Comparison of ENCODE assay signal across 8 cellular contexts in genomic region chr1:28581531-28582247, GRCh38. TPM values are rescaled to one million over a fixed set of nuclear protein-coding genes. Genes with fewer than 3 reads are reported as not detected.
DNase-seq lines count a peak whose midpoint lies in the region; ATAC-seq, FAIRE-seq and TF ChIP-seq lines count a peak whose summit lies in the region.

No MANE protein-coding gene starts in this region.

- peak; percentile 97 for DNase-seq in H7
- peak; percentile 93 for DNase-seq in M059J (ENCODE audit: low read depth)
- DNase-seq in SHP77 treated with DMSO at 0.1 percent for 48 hours (lab: John Stamatoyannopoulos, UW), result peak; percentile 75
- DNase-seq in activated gamma-delta T cell treated with anti-CD3 and anti-CD28 coated beads, Interleukin-2, amount 50 U/mL, for 16 hours (ENCODE audit: low read depth), result peak; percentile 85
- DNase-seq in foreskin keratinocyte, result peak; percentile 74 to 88
- DNase-seq in substantia nigra (lab: John Stamatoyannopoulos, UW), result peak; percentile 64 to 97 (median 90)

- TF ChIP-seq CTCF in foreskin keratinocyte (conservative IDR thresholded peaks at IDR 0.05) (no peak), neutrophil (IDR thresholded peaks at IDR 0.05) (peak; percentile 38)

- FAIRE-seq in G401.6 (lab: Jason Lieb, UNC), result peak; percentile 58

- H3K36me3 ChIP-seq in H7 (replicated peaks; ENCODE audit: control insufficient read depth, insufficient read depth, low read length) (peaks cover 27% of the 10 kb centered on the region), neutrophil (peaks cover 28% of the 10 kb centered on the region)

- H3K4me3 ChIP-seq in H7 (ENCODE audit: insufficient read depth, low read depth, low read length) (peak overlapping the region; percentile 99), neutrophil (ENCODE audit: low read depth in 1 of 2, low read length in 1 of 2) (peak overlapping the region; percentile 94 to 98)

- H3K27ac ChIP-seq in foreskin keratinocyte, result peak overlapping the region; percentile 88
- peak overlapping the region; percentile 84 for H3K27ac ChIP-seq in neutrophil
- peak overlapping the region; percentile 73 for H3K27ac ChIP-seq in substantia nigra (ENCODE audit: low read depth, low read length, poor library complexity, severe bottlenecking)

- peak; percentile 87 for ATAC-seq in foreskin keratinocyte

- H3K27me3 ChIP-seq in H7 (ENCODE audit: control insufficient read depth, insufficient read depth, low read length), result peaks cover 3% of the 10 kb centered on the region; the same call in 1 of the 2 replicates
- H3K27me3 ChIP-seq in foreskin keratinocyte, result no peaks in the 10 kb centered on the region
- H3K27me3 ChIP-seq in neutrophil, result no peaks in the 10 kb centered on the region

- no peaks in the 10 kb centered on the region for H3K9me3 ChIP-seq in neutrophil

- H3K4me1 ChIP-seq in foreskin keratinocyte (peaks cover 8% of the 10 kb centered on the region), neutrophil (ENCODE audit: control insufficient read depth in 1 of 2, insufficient read depth in 1 of 2, low read depth in 1 of 2, low read length in 1 of 2) (peaks cover 27 to 32% of the 10 kb centered on the region in 2 experiments)

RNA-seq across cellular contexts. Expression of gene RAB42, which starts 10.4 kb away (rescaled TPM):
- 6.2 and 11.5 TPM in 2 replicates for total RNA-seq in H7 (2014; rRNA removed; shearing (Covaris generic))
- total RNA-seq in M059J (2014; rRNA removed; shearing (Covaris generic)), result 2.0 and 3.2 TPM in 2 replicates
- 0.95 and 1.5 TPM in 2 replicates for total RNA-seq in foreskin keratinocyte
- polyA plus RNA-seq in foreskin keratinocyte, result 0.74 and 1.2 TPM in 2 replicates

RNA-seq across cellular contexts. Expression of gene TRNAU1AP, which starts 28.8 kb away (rescaled TPM):
- 35.3 and 37.1 TPM in 2 replicates for total RNA-seq in H7 (2014; rRNA removed; shearing (Covaris generic))
- total RNA-seq in M059J (2014; rRNA removed; shearing (Covaris generic)), result 24.0 and 32.6 TPM in 2 replicates
- total RNA-seq in foreskin keratinocyte, result 27.2 and 27.6 TPM in 2 replicates
- polyA plus RNA-seq in foreskin keratinocyte, result 45.4 and 47.9 TPM in 2 replicates

Comparison
In these comparisons a context has a peak if more than half of its experiments do, and no peak if none do; other contexts are left out.
1. Peak in every context shown above with its lines: DNase-seq, ATAC-seq, H3K4me3 ChIP-seq and H3K27ac ChIP-seq.